In genomic region chr5:84450617-84451414, GRCh38 we compare ENCODE assay signal across 12 cellular contexts.
DNase-seq lines count a peak whose midpoint lies in the region; ATAC-seq and TF ChIP-seq lines count a peak whose summit lies in the region.
"Had no signal": no experiment of that assay in that cellular context is flagged by ENCODE, and none has a peak within 500 bp of the region (broad histone marks: within the 10 kb centered on the region; RNA-seq: fewer than 3 reads in every experiment).

No MANE protein-coding gene starts in this region.

- H3K27me3 Mint-ChIP-seq in type B pancreatic cell, result no peaks in the 10 kb centered on the region
- H3K27me3 Mint-ChIP-seq: CD4-positive, alpha-beta memory T cell; T-cell had no signal

- H3K27me3 ChIP-seq in cardiac muscle cell, result no peaks in the 10 kb centered on the region
- H3K27me3 ChIP-seq in right cardiac atrium (ENCODE audit: control insufficient read depth, insufficient read depth), result no peaks in the 10 kb centered on the region
- H3K27me3 ChIP-seq in Panc1 (ENCODE audit: control insufficient read depth, insufficient read depth, low read length), result no peaks in the 10 kb centered on the region

- no peak overlapping the region for H3K4me3 ChIP-seq in cardiac muscle cell
- no peak overlapping the region for H3K4me3 ChIP-seq in right cardiac atrium (ENCODE audit: low read length)
- H3K4me3 ChIP-seq in Panc1 (ENCODE audit: low read depth in 2 of 2, low read length in 2 of 2), result no peak overlapping the region
- H3K4me3 ChIP-seq in fibroblast of the aortic adventitia (ENCODE audit: low read depth, low read length), result no peak overlapping the region

- H3K27ac Mint-ChIP-seq in type B pancreatic cell, result no peak overlapping the region
- H3K27ac Mint-ChIP-seq: activated T-helper 2 cell treated with anti-CD3 and anti-CD28 coated beads, Interferon-gamma antibody, Interleukin-2, Interleukin-4, amounts not matched to agents 10 μg/mL and 5 μg/mL and 100 μg/mL, durations not matched to agents 14 hours and 24 hours and 36 hours; CD4-positive, alpha-beta memory T cell; T-cell had no signal

- ATAC-seq in right cardiac atrium, result no peak
- no peak for ATAC-seq in Panc1
- ATAC-seq in GM18909 (IDR thresholded peaks at IDR 0.05; ENCODE audit: poor library complexity, unreplicated experiment), result no peak
- no peak for ATAC-seq in HG03571 (IDR thresholded peaks at IDR 0.05; ENCODE audit: unreplicated experiment)
- ATAC-seq: T-cell had no signal

- no peaks in the 10 kb centered on the region for H3K36me3 Mint-ChIP-seq in type B pancreatic cell
- H3K36me3 Mint-ChIP-seq: CD4-positive, alpha-beta memory T cell; T-cell had no signal

- CTCF ChIA-PET in Panc1 (lab: Charles Lee), result interaction anchor here (0.5 kb wide), 1 partner anchor 97 kb away, joined by 4 read pairs; no protein-coding TSS in a partner anchor

- BruUV-seq in Panc1 (replicated peaks; lab: Mats Ljungman, UMichigan), result no TSS peak

- no peak overlapping the region for H3K4me3 Mint-ChIP-seq in type B pancreatic cell
- H3K4me3 Mint-ChIP-seq: CD4-positive, alpha-beta memory T cell; T-cell had no signal

- peak; percentile 49 for TF ChIP-seq CTCF in cardiac muscle cell (IDR thresholded peaks at IDR 0.05; ENCODE audit: low read depth, low read length)
- peak; percentile 52; the same call in 1 of the 2 replicates for TF ChIP-seq CTCF in Panc1 (IDR thresholded peaks at IDR 0.05)
- TF ChIP-seq CTCF in fibroblast of the aortic adventitia (IDR thresholded peaks at IDR 0.05; ENCODE audit: insufficient read depth, low read length), result peak; percentile 63
- TF ChIP-seq CTCF in type B pancreatic cell (conservative IDR thresholded peaks at IDR 0.05), result peak; percentile 64

- H3K9me3 ChIP-seq in cardiac muscle cell (ENCODE audit: low read depth), result no peaks in the 10 kb centered on the region
- no peaks in the 10 kb centered on the region for H3K9me3 ChIP-seq in right cardiac atrium (ENCODE audit: control insufficient read depth, low read length)
- no peaks in the 10 kb centered on the region for H3K9me3 ChIP-seq in Panc1 (ENCODE audit: control insufficient read depth, insufficient read depth, low read depth, low read length)

- DNase-seq in cardiac muscle cell (ENCODE audit: low read depth in 1 of 2, low spot score in 1 of 2) (peak in 1 of 2 donors; percentile 35), right cardiac atrium (no peak), Panc1 (ENCODE audit: low read depth, low spot score) (no peak), fibroblast of the aortic adventitia (ENCODE audit: low read depth) (peak; percentile 41), type B pancreatic cell (ENCODE audit: extremely low spot score, unreplicated experiment) (no peak), nucleus accumbens (lab: John Stamatoyannopoulos, UW) (no peak)
- DNase-seq: CD4-positive, alpha-beta memory T cell; NCI-H1105; T-cell had no signal

- intact Hi-C loops in right cardiac atrium (cut with DNase I), result no loop called here
- intact Hi-C loops in Panc1 (cut with micrococcal nuclease; ENCODE audit: unreplicated experiment), result no loop called here

- peaks cover 3% of the 10 kb centered on the region for H3K9me3 Mint-ChIP-seq in type B pancreatic cell

- POLR2A ChIA-PET in Panc1 (lab: Charles Lee), result no interaction called here

- WGBS in right cardiac atrium, result 91% methylated on average over 2 of the region's 2 CpGs

- no peaks in the 10 kb centered on the region for H3K4me1 Mint-ChIP-seq in type B pancreatic cell (ENCODE audit: unreplicated experiment)
- H3K4me1 Mint-ChIP-seq: CD4-positive, alpha-beta memory T cell; T-cell had no signal

- H3K36me3 ChIP-seq in cardiac muscle cell (no peaks in the 10 kb centered on the region), Panc1 (ENCODE audit: control insufficient read depth, insufficient read depth, low read length) (no peaks in the 10 kb centered on the region)

- H3K27ac ChIP-seq in cardiac muscle cell (no peak overlapping the region), right cardiac atrium (ENCODE audit: low read length) (no peak overlapping the region), Panc1 (ENCODE audit: low read length) (no peak overlapping the region)

- in situ Hi-C loops in Panc1 (cut with HindIII; ENCODE audit: low pct_unique_long_range_greater_than_20kb, low sequenced_read_pairs), result no loop called here

- H3K4me1 ChIP-seq in cardiac muscle cell (ENCODE audit: low read depth) (no peaks in the 10 kb centered on the region), right cardiac atrium (ENCODE audit: control insufficient read depth, insufficient read depth, low read length) (no peaks in the 10 kb centered on the region), Panc1 (ENCODE audit: control insufficient read depth, insufficient read depth, low read length) (no peaks in the 10 kb centered on the region)
